13 cellular contexts compared by ENCODE assay signal in the genomic region with DNA sequence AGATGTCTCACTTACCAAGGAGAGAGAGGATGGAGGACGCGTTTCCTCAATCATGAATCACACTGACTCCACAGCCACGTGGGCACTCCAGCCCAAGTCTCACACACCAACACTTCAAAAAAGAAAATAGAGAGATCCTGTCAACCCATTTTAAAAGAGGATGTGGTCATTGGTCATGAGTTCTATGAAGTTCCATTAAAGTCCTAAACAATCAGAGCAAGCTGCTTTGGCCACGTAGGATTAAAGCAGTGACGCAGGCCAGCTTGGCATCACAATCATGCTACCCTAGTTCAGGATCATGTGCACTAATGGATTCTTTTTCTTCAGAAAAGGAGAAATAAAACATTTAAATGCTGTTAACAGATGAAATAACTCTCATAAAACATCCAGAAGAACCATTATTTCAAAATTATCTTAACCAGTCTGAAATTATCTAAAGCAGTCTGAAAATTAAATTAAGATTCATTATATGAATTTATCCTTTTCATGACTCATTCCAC.
DNase-seq lines count a peak whose midpoint lies in the region; ATAC-seq, FAIRE-seq and TF ChIP-seq lines count a peak whose summit lies in the region.
"Had no signal": no experiment of that assay in that cellular context is flagged by ENCODE, and none has a peak within 500 bp of the region (broad histone marks: within the 10 kb centered on the region; RNA-seq: fewer than 3 reads in every experiment).

No MANE protein-coding gene starts in this region.

- H3K27me3 ChIP-seq in bronchial epithelial cell (ENCODE audit: control insufficient read depth, insufficient read depth, low read length), result no peaks in the 10 kb centered on the region
- H3K27me3 ChIP-seq: BLaER1 treated with 17β-estradiol and CSF1 and Interleukin-3, amounts not matched to agents 10 nM and 100 nM; foreskin keratinocyte had no signal

- no peak overlapping the region for H3K4me3 ChIP-seq in bronchial epithelial cell (ENCODE audit: low read depth, low read length)
- H3K4me3 ChIP-seq: BLaER1 treated with 17β-estradiol and CSF1 and Interleukin-3, amounts not matched to agents 10 nM and 100 nM had no signal

- no peak for ATAC-seq in HG03342 (IDR thresholded peaks at IDR 0.05; ENCODE audit: unreplicated experiment)
- ATAC-seq: foreskin keratinocyte had no signal

- no peak for TF ChIP-seq CTCF in bronchial epithelial cell (IDR thresholded peaks at IDR 0.05; ENCODE audit: insufficient read depth, low read length, severe bottlenecking)

- DNase-seq in Ammon's horn (ENCODE audit: low spot score), result peak; percentile 71
- peak; percentile 45 for DNase-seq in HS-27A (ENCODE audit: low read depth)
- peak; percentile 75 for DNase-seq in bronchial epithelial cell (ENCODE audit: low read depth)
- peak; percentile 62 for DNase-seq in myocyte (ENCODE audit: low read depth)
- no peak for DNase-seq in iPS-NIHi11 (ENCODE audit: low spot score)
- DNase-seq in NCI-H2029 treated with DMSO at 0.1 percent for 48 hours (lab: John Stamatoyannopoulos, UW), result no peak
- no peak for DNase-seq in DMS79 (lab: John Stamatoyannopoulos, UW)
- DNase-seq: activated CD4-positive, alpha-beta memory T cell treated with anti-CD3 and anti-CD28 coated beads for 36 hours; activated naive CD4-positive, alpha-beta T cell treated with Interleukin-2 at 50 U/mL for 16 hours; NCI-H2081 had no signal

- no peak for FAIRE-seq in bronchial epithelial cell (lab: Jason Lieb, UNC)

- no peaks in the 10 kb centered on the region for H3K36me3 ChIP-seq in bronchial epithelial cell (ENCODE audit: control insufficient read depth, insufficient read depth, low read length)
- H3K36me3 ChIP-seq: BLaER1 treated with 17β-estradiol and CSF1 and Interleukin-3, amounts not matched to agents 10 nM and 100 nM had no signal

Comparison
In these comparisons a context has a peak if more than half of its experiments do, and no peak if none do; other contexts are left out.
1. DNase-seq: peak in Ammon's horn (single experiment), HS-27A (single experiment), bronchial epithelial cell (single experiment) and myocyte (single experiment); none in iPS-NIHi11 (single experiment), NCI-H2029 treated with DMSO at 0.1 percent for 48 hours (single experiment) and DMS79 (single experiment).